In genomic region chr6:156434049-156434794, GRCh38 we compare ENCODE assay signal across 16 cellular contexts.
A peak's percentile ranks its signal among the peaks of the same experiment; 100 is the strongest.
DNase-seq lines count a peak whose midpoint lies in the region; ATAC-seq and TF ChIP-seq lines count a peak whose summit lies in the region.
"Had no signal": no experiment of that assay in that cellular context is flagged by ENCODE, and none has a peak within 500 bp of the region (broad histone marks: within the 10 kb centered on the region; RNA-seq: fewer than 3 reads in every experiment).

No MANE protein-coding gene starts in this region.

- no peaks in the 10 kb centered on the region for H3K36me3 Mint-ChIP-seq in activated naive CD4-positive, alpha-beta T cell treated with anti-CD3 and anti-CD28 coated beads, Interleukin-2, amount 10 ng/mL, durations not matched to agents 7 days and 5 days
- H3K36me3 Mint-ChIP-seq: CD14-positive monocyte; CD4-positive, alpha-beta memory T cell had no signal

- H3K9me3 ChIP-seq in transverse colon (no peaks in the 10 kb centered on the region), sigmoid colon (no peaks in the 10 kb centered on the region)

- peaks cover 3% of the 10 kb centered on the region for H3K27me3 Mint-ChIP-seq in activated naive CD4-positive, alpha-beta T cell treated with anti-CD3 and anti-CD28 coated beads, Interleukin-2, amount 10 ng/mL, durations not matched to agents 7 days and 5 days

- H3K27me3 ChIP-seq in transverse colon (no peaks in the 10 kb centered on the region), sigmoid colon (no peaks in the 10 kb centered on the region)
- H3K27me3 ChIP-seq: BLaER1 had no signal

- no peaks in the 10 kb centered on the region for H3K9me3 Mint-ChIP-seq in activated naive CD4-positive, alpha-beta T cell treated with anti-CD3 and anti-CD28 coated beads, Interleukin-2, amount 10 ng/mL, durations not matched to agents 7 days and 5 days

- no peaks in the 10 kb centered on the region for H3K4me1 Mint-ChIP-seq in activated naive CD4-positive, alpha-beta T cell treated with anti-CD3 and anti-CD28 coated beads, Interleukin-2, amount 10 ng/mL, durations not matched to agents 7 days and 5 days
- H3K4me1 Mint-ChIP-seq: CD14-positive monocyte; CD4-positive, alpha-beta memory T cell had no signal

- TF ChIP-seq POLR2A in transverse colon (IDR thresholded peaks at IDR 0.05) = no peak
- no peak for TF ChIP-seq POLR2A in sigmoid colon (IDR thresholded peaks at IDR 0.05)

- 81 to 88% methylated on average over 5 of the region's 5 CpGs for WGBS in transverse colon (ENCODE audit: low coverage in 1 of 2), 2 donors
- WGBS in sigmoid colon, 2 donors = 75 to 93% methylated on average over 5 of the region's 5 CpGs

- TF ChIP-seq CTCF in transverse colon (IDR thresholded peaks at IDR 0.05) = no peak
- no peak for TF ChIP-seq CTCF in sigmoid colon (IDR thresholded peaks at IDR 0.05)

- H3K27ac Mint-ChIP-seq in activated naive CD4-positive, alpha-beta T cell treated with anti-CD3 and anti-CD28 coated beads, Interleukin-2, amount 10 ng/mL, durations not matched to agents 7 days and 5 days = no peak overlapping the region
- H3K27ac Mint-ChIP-seq: H9 had no signal

- H3K36me3 ChIP-seq in transverse colon = no peaks in the 10 kb centered on the region
- H3K36me3 ChIP-seq in sigmoid colon = no peaks in the 10 kb centered on the region
- H3K36me3 ChIP-seq: BLaER1 had no signal

- TF ChIP-seq EP300 in transverse colon (IDR thresholded peaks at IDR 0.05; ENCODE audit: low read depth) (no peak), sigmoid colon (IDR thresholded peaks at IDR 0.05) (no peak)

- intact Hi-C loops in left colon (cut with DNase I, micrococcal nuclease) (no loop called here), transverse colon (cut with DNase I; ENCODE audit: low total_unique reads) (no loop called here), sigmoid colon (cut with DNase I) (no loop called here)

- ATAC-seq in left colon = peak; percentile 74
- ATAC-seq: GM12878 had no signal

- no peak overlapping the region for H3K4me3 Mint-ChIP-seq in activated naive CD4-positive, alpha-beta T cell treated with anti-CD3 and anti-CD28 coated beads, Interleukin-2, amount 10 ng/mL, durations not matched to agents 7 days and 5 days
- H3K4me3 Mint-ChIP-seq: CD14-positive monocyte; CD4-positive, alpha-beta memory T cell; H9 had no signal

- CTCF ChIA-PET in activated naive CD4-positive, alpha-beta T cell treated with anti-CD3 and anti-CD28 coated beads, Interleukin-2, amount 10 ng/mL, durations not matched to agents 7 days and 5 days (lab: Charles Lee) = no interaction called here

- H3K4me3 ChIP-seq in transverse colon (no peak overlapping the region), sigmoid colon (no peak overlapping the region)
- H3K4me3 ChIP-seq: BLaER1, GM12878 had no signal

- peak; percentile 8 for DNase-seq in NCI-H2171 treated with DMSO at 0.1 percent for 48 hours (lab: John Stamatoyannopoulos, UW)
- DNase-seq in NCI-H2171 (lab: John Stamatoyannopoulos, UW) = no peak
- DNase-seq in NCI-H69 (lab: John Stamatoyannopoulos, UW) = peak; percentile 16
- DNase-seq in left colon = no peak
- no peak for DNase-seq in transverse colon
- no peak for DNase-seq in stimulated activated CD8-positive, alpha-beta memory T cell treated with anti-CD3 and anti-CD28 coated beads, Interleukin-4, amount 100 ng/mL, for 48 hours
- DNase-seq in activated naive CD4-positive, alpha-beta T cell treated with anti-CD3 and anti-CD28 coated beads, Interleukin-2, amount 10 ng/mL, durations not matched to agents 7 days and 5 days = no peak
- DNase-seq in sigmoid colon = no peak
- DNase-seq: 8988T; CD4-positive, alpha-beta memory T cell; DND-41; EL; H9 had no signal

- peak overlapping the region; percentile 4 to 69 (median 60) for H3K27ac ChIP-seq in transverse colon
- no peak overlapping the region for H3K27ac ChIP-seq in sigmoid colon
- H3K27ac ChIP-seq: BLaER1 had no signal

- H3K4me1 ChIP-seq in transverse colon = peaks cover 8 to 40% (median 26%) of the 10 kb centered on the region in 4 donors
- H3K4me1 ChIP-seq in sigmoid colon = peaks cover 0 to 11% (median 8%) of the 10 kb centered on the region in 4 donors

- in situ Hi-C loops in transverse colon (cut with MboI; ENCODE audit: low pct_ligation_motif_present in 1 of 4, low pct_unique_long_range_greater_than_20kb in 1 of 4, low sequenced_read_pairs in 3 of 4) = no loop called here

Comparison
In these comparisons a context has a peak if more than half of its experiments do, and no peak if none do; other contexts are left out.
1. DNase-seq: peak in NCI-H2171 treated with DMSO at 0.1 percent for 48 hours (single experiment) and NCI-H69 (single experiment); none in NCI-H2171 (single experiment), left colon (0 of 2), transverse colon (single experiment), stimulated activated CD8-positive, alpha-beta memory T cell treated with anti-CD3 and anti-CD28 coated beads, Interleukin-4, amount 100 ng/mL, for 48 hours (single experiment), activated naive CD4-positive, alpha-beta T cell treated with anti-CD3 and anti-CD28 coated beads, Interleukin-2, amount 10 ng/mL, durations not matched to agents 7 days and 5 days (single experiment) and sigmoid colon (single experiment).
2. H3K27ac ChIP-seq: peak in transverse colon (4 of 4); none in sigmoid colon (0 of 4).